Comparison of ENCODE assay signal across 2 cellular contexts in the genomic region with DNA sequence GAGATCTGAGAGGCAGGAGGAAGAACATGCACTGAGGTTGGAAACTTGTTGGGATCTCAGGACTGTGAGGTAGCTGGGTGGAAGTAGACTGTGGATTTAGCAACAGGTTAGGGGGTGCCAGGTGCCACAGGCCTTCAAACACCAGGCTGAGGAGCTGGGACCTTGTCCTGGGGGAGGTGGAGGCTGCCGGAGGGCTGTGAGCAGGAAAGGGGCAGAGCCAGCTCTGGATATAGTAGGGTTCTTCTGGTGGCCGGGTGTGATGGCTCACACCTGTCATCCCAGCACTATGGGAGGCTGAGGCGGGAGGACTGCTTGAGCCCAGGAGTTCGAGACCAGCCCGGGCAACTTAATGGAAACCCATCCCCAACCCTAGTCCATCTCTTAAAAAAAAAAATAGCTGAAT.
TF ChIP-seq lines count a peak whose summit lies in the region.

No MANE protein-coding gene starts in this region.

TF ChIP-seq in SK-N-SH, 30 proteins besides CTCF, POLR2A, EP300 and RAD21:
- TF ChIP-seq MXI1 (IDR thresholded peaks at IDR 0.05; ENCODE audit: low read depth, low read length) (no peak), MEF2A (IDR thresholded peaks at IDR 0.05; ENCODE audit: borderline replicate concordance, low read depth) (no peak), FOXM1 (IDR thresholded peaks at IDR 0.05; ENCODE audit: low read depth) (no peak)

TF ChIP-seq in SK-N-SH treated with all-trans-retinoic acid at 6 μM for 48 hours, 23 proteins besides CTCF, POLR2A, EP300 and RAD21:
- TF ChIP-seq ZFP3 (CRISPR knock-in tag; IDR thresholded peaks at IDR 0.05), result no peak
- no peak for TF ChIP-seq ESRRG (CRISPR knock-in tag; IDR thresholded peaks at IDR 0.05)
- TF ChIP-seq, protein P1, sequence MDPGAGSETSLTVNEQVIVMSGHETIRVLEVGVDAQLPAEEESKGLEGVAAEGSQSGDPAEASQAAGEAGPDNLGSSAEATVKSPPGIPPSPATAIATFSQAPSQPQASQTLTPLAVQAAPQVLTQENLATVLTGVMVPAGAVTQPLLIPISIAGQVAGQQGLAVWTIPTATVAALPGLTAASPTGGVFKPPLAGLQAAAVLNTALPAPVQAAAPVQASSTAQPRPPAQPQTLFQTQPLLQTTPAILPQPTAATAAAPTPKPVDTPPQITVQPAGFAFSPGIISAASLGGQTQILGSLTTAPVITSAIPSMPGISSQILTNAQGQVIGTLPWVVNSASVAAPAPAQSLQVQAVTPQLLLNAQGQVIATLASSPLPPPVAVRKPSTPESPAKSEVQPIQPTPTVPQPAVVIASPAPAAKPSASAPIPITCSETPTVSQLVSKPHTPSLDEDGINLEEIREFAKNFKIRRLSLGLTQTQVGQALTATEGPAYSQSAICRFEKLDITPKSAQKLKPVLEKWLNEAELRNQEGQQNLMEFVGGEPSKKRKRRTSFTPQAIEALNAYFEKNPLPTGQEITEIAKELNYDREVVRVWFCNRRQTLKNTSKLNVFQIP (CRISPR knock-in tag; IDR thresholded peaks at IDR 0.05; ENCODE audit: borderline replicate concordance, low read depth), result no peak
